Comparison of ENCODE assay signal across 8 cellular contexts in genomic region chrX:106898462-106898861, GRCh38. TPM values are rescaled to one million over a fixed set of nuclear protein-coding genes. Genes with fewer than 3 reads are reported as not detected.
DNase-seq lines count a peak whose midpoint lies in the region; ATAC-seq and TF ChIP-seq lines count a peak whose summit lies in the region.

No MANE protein-coding gene starts in this region.

- no peak overlapping the region for H2AFZ ChIP-seq in smooth muscle cell (ENCODE audit: low read depth)

- ATAC-seq in GM21390 (IDR thresholded peaks at IDR 0.05; ENCODE audit: unreplicated experiment), result no peak

- H4K20me1 ChIP-seq in smooth muscle cell (ENCODE audit: low read depth), result no peaks in the 10 kb centered on the region

- no peak overlapping the region for H3K4me3 ChIP-seq in foreskin fibroblast (ENCODE audit: low read depth in 1 of 2, low read length in 2 of 2)
- no peak overlapping the region for H3K4me3 ChIP-seq in smooth muscle cell

- no peak for TF ChIP-seq CTCF in GM20000 (IDR thresholded peaks at IDR 0.05; ENCODE audit: extremely low read depth, missing control alignments)
- no peak for TF ChIP-seq CTCF in RWPE1 (conservative IDR thresholded peaks at IDR 0.05; ENCODE audit: low read depth)
- TF ChIP-seq CTCF in foreskin fibroblast (IDR thresholded peaks at IDR 0.05; ENCODE audit: low read depth, low read length), result peak; percentile 12
- peak; percentile 33 for TF ChIP-seq CTCF in smooth muscle cell (IDR thresholded peaks at IDR 0.05; ENCODE audit: borderline replicate concordance, insufficient read depth, poor library complexity, severe bottlenecking)

- peak; percentile 8 for DNase-seq in SKM-1 treated with dmso at 0.1 percent for 144 hours (lab: John Stamatoyannopoulos, UW; ENCODE audit: unreplicated experiment)
- DNase-seq in SKM-1 (lab: John Stamatoyannopoulos, UW; ENCODE audit: unreplicated experiment), result no peak
- peak; percentile 18 for DNase-seq in GM20000 (ENCODE audit: low spot score)
- DNase-seq in HPDE6-E6E7 (ENCODE audit: extremely low spot score), result peak; percentile 23
- DNase-seq in RWPE1 (ENCODE audit: low spot score), result peak; percentile 20
- peak; percentile 51 to 68 for DNase-seq in foreskin fibroblast
- DNase-seq in smooth muscle cell (lab: John Stamatoyannopoulos, UW; ENCODE audit: unreplicated experiment), result no peak

- H3K36me3 ChIP-seq in smooth muscle cell (ENCODE audit: low read depth), result no peaks in the 10 kb centered on the region

- CTCF ChIA-PET in RWPE1 (lab: Yijun Ruan, JAX), result interaction anchor here (0.6 to 0.9 kb wide), 3 partner anchors 52 to 153 kb away, joined by 3 to 4 read pairs (median 3); no protein-coding TSS in a partner anchor

- no peaks in the 10 kb centered on the region for H3K9me3 ChIP-seq in smooth muscle cell (replicated peaks; ENCODE audit: low read depth)

- WGBS in smooth muscle cell (ENCODE audit: low lambda C conversion rate), result 47% methylated on average over 1 of the region's 1 CpG

- no peak overlapping the region for H3K9ac ChIP-seq in smooth muscle cell (ENCODE audit: low read depth)

- H3K4me1 ChIP-seq in smooth muscle cell (ENCODE audit: low read depth), result no peaks in the 10 kb centered on the region

- no peak overlapping the region for H3K27ac ChIP-seq in RWPE1
- no peak overlapping the region for H3K27ac ChIP-seq in smooth muscle cell (ENCODE audit: low read depth)

- H3F3A ChIP-seq in smooth muscle cell (ENCODE audit: low read depth), result no peaks in the 10 kb centered on the region

- H3K4me2 ChIP-seq in smooth muscle cell, result no peak overlapping the region

- no peaks in the 10 kb centered on the region for H3K79me2 ChIP-seq in smooth muscle cell (ENCODE audit: low read depth)

- H3K27me3 ChIP-seq in smooth muscle cell (ENCODE audit: low read depth), result no peaks in the 10 kb centered on the region

- POLR2A ChIA-PET in RWPE1 (lab: Yijun Ruan, JAX; ENCODE audit: low non-redundant PET), result no interaction called here

RNA-seq across cellular contexts. Expression of gene RIPPLY1, which starts 4.7 kb away (rescaled TPM):
- not detected in 2 replicates for total RNA-seq in smooth muscle cell
- not detected in 2 replicates for polyA plus RNA-seq in smooth muscle cell

RNA-seq across cellular contexts. Expression of gene CLDN2, which starts 21.7 kb away (rescaled TPM):
- total RNA-seq in smooth muscle cell, result 0.04 TPM in 1 of 2 replicates, not detected in the other
- 0.07 TPM in 1 of 2 replicates, not detected in the other for polyA plus RNA-seq in smooth muscle cell

Comparison
In these comparisons a context has a peak if more than half of its experiments do, and no peak if none do; other contexts are left out.
1. DNase-seq: peak in SKM-1 treated with dmso at 0.1 percent for 144 hours (single experiment), GM20000 (single experiment), HPDE6-E6E7 (single experiment), RWPE1 (single experiment) and foreskin fibroblast (2 of 2); none in SKM-1 (single experiment) and smooth muscle cell (single experiment).
2. CTCF ChIP-seq: peak in foreskin fibroblast (single experiment) and smooth muscle cell (single experiment); none in GM20000 (single experiment) and RWPE1 (single experiment).